Comparison of ENCODE assay signal across 13 cellular contexts in genomic region chr2:99403524-99403923, GRCh38.
DNase-seq lines count a peak whose midpoint lies in the region; ATAC-seq and TF ChIP-seq lines count a peak whose summit lies in the region.
"Had no signal": no experiment of that assay in that cellular context is flagged by ENCODE, and none has a peak within 500 bp of the region (broad histone marks: within the 10 kb centered on the region; RNA-seq: fewer than 3 reads in every experiment).

No MANE protein-coding gene starts in this region.

- H3K4me1 Mint-ChIP-seq in CD8-positive, alpha-beta T cell (ENCODE audit: low read depth), result peaks cover 12% of the 10 kb centered on the region
- no peaks in the 10 kb centered on the region for H3K4me1 Mint-ChIP-seq in effector memory CD8-positive, alpha-beta T cell (ENCODE audit: low read depth in 2 of 2)

- TF ChIP-seq EP300 in Ishikawa (IDR thresholded peaks at IDR 0.05; ENCODE audit: borderline replicate concordance), result no peak

- H3K36me3 ChIP-seq in CD8-positive, alpha-beta T cell (ENCODE audit: insufficient read depth, low read length), result peaks cover 49% of the 10 kb centered on the region

- H3K9me3 ChIP-seq in CD8-positive, alpha-beta T cell (ENCODE audit: low read length), result no peaks in the 10 kb centered on the region
- H3K9me3 ChIP-seq: MG63, transverse colon had no signal

- POLR2A ChIA-PET in CD8-positive, alpha-beta T cell (lab: Charles Lee), result interaction anchor here (0.6 kb wide), 1 partner anchor 10 kb away, joined by 3 read pairs; no protein-coding TSS in a partner anchor

- peak; percentile 23; the same call in 1 of the 2 replicates for TF ChIP-seq RAD21 in Ishikawa (IDR thresholded peaks at IDR 0.05; ENCODE audit: low read depth)

- H3K27me3 ChIP-seq in CD8-positive, alpha-beta T cell (ENCODE audit: insufficient read depth, low read length), result no peaks in the 10 kb centered on the region
- H3K27me3 ChIP-seq: MG63, transverse colon had no signal

- TF ChIP-seq CTCF in CD8-positive, alpha-beta T cell (IDR thresholded peaks at IDR 0.05), result no peak

- no peak overlapping the region for H3K4me3 Mint-ChIP-seq in CD8-positive, alpha-beta T cell
- H3K4me3 Mint-ChIP-seq in effector memory CD8-positive, alpha-beta T cell, result no peak overlapping the region

- H3K4me1 ChIP-seq in CD8-positive, alpha-beta T cell (ENCODE audit: insufficient read depth, low read length), result no peaks in the 10 kb centered on the region
- H3K4me1 ChIP-seq: transverse colon had no signal

- intact Hi-C loops in CD8-positive, alpha-beta T cell (cut with DNase I, micrococcal nuclease), result no loop called here

- H3K27ac Mint-ChIP-seq in CD8-positive, alpha-beta T cell, result peak overlapping the region; percentile 66
- H3K27ac Mint-ChIP-seq in effector memory CD8-positive, alpha-beta T cell, result peak overlapping the region; percentile 7 to 26

- H3K4me3 ChIP-seq in CD8-positive, alpha-beta T cell (ENCODE audit: low read depth, low read length), result no peak overlapping the region
- H3K4me3 ChIP-seq: MG63, transverse colon had no signal

- no peak for DNase-seq in CD8-positive, alpha-beta T cell
- DNase-seq in effector memory CD8-positive, alpha-beta T cell, result no peak
- DNase-seq in lung microvascular endothelial cell (ENCODE audit: low read depth in 2 of 2) (peak; percentile 16 to 19), pons (ENCODE audit: low spot score) (no peak)
- DNase-seq: activated CD8-positive, alpha-beta memory T cell treated with anti-CD3 and anti-CD28 coated beads, Interleukin-2, amount 50 U/mL, for 4 hours; effector CD8-positive, alpha-beta T cell; MG63; SIG-M5; transverse colon had no signal

- H3K36me3 Mint-ChIP-seq in CD8-positive, alpha-beta T cell, result peaks cover 80% of the 10 kb centered on the region
- H3K36me3 Mint-ChIP-seq in effector memory CD8-positive, alpha-beta T cell (ENCODE audit: insufficient read depth), result peaks cover 53% of the 10 kb centered on the region

- H3K27me3 Mint-ChIP-seq in CD8-positive, alpha-beta T cell (ENCODE audit: low read depth), result no peaks in the 10 kb centered on the region
- no peaks in the 10 kb centered on the region for H3K27me3 Mint-ChIP-seq in effector memory CD8-positive, alpha-beta T cell

- H3K9me3 Mint-ChIP-seq in CD8-positive, alpha-beta T cell, result no peaks in the 10 kb centered on the region
- no peaks in the 10 kb centered on the region for H3K9me3 Mint-ChIP-seq in effector memory CD8-positive, alpha-beta T cell

- CTCF ChIA-PET in CD8-positive, alpha-beta T cell (lab: Charles Lee), result interaction anchor here (1.0 kb wide), 1 partner anchor 88 kb away, joined by 3 read pairs; no protein-coding TSS in a partner anchor

- no peak for ATAC-seq in CD8-positive, alpha-beta T cell
- no peak for ATAC-seq in effector memory CD8-positive, alpha-beta T cell (replicated peaks)
- no peak for ATAC-seq in HG02798 (IDR thresholded peaks at IDR 0.05; ENCODE audit: poor library complexity, unreplicated experiment)
- ATAC-seq in GM21360 (IDR thresholded peaks at IDR 0.05; ENCODE audit: unreplicated experiment), result no peak
- no peak for ATAC-seq in HG02623 (IDR thresholded peaks at IDR 0.05; ENCODE audit: unreplicated experiment)

- H3K27ac ChIP-seq in CD8-positive, alpha-beta T cell (ENCODE audit: low read depth, low read length), result no peak overlapping the region
- H3K27ac ChIP-seq: transverse colon had no signal

TF ChIP-seq in Ishikawa, 13 proteins besides CTCF, POLR2A, EP300 and RAD21:
- TF ChIP-seq TAF1 (IDR thresholded peaks at IDR 0.05; ENCODE audit: low read depth) (no peak), NFIC (IDR thresholded peaks at IDR 0.05) (no peak), ZBTB7A (IDR thresholded peaks at IDR 0.05; ENCODE audit: low read depth) (no peak), EGR1 (IDR thresholded peaks at IDR 0.05) (no peak), TEAD4 (IDR thresholded peaks at IDR 0.05) (no peak), CEBPB (IDR thresholded peaks at IDR 0.05) (no peak), CREB1 (IDR thresholded peaks at IDR 0.05; ENCODE audit: low read depth) (no peak), USF1 (IDR thresholded peaks at IDR 0.05) (no peak), FOXM1 (IDR thresholded peaks at IDR 0.05; ENCODE audit: borderline replicate concordance, low read depth) (no peak), YY1 (IDR thresholded peaks at IDR 0.05; ENCODE audit: low read depth) (no peak), MAX (IDR thresholded peaks at IDR 0.05) (no peak), REST (IDR thresholded peaks at IDR 0.05; ENCODE audit: low read depth) (no peak)

Comparison
In these comparisons a context has a peak if more than half of its experiments do, and no peak if none do; other contexts are left out.
1. DNase-seq: peak in lung microvascular endothelial cell (2 of 2); none in CD8-positive, alpha-beta T cell (0 of 7), effector memory CD8-positive, alpha-beta T cell (0 of 3) and pons (single experiment).